8 cellular contexts compared by ENCODE assay signal in genomic region chr7:106358103-106358663, GRCh38.
DNase-seq lines count a peak whose midpoint lies in the region; ATAC-seq, FAIRE-seq and TF ChIP-seq lines count a peak whose summit lies in the region.

No MANE protein-coding gene starts in this region.

- H3K4me3 ChIP-seq in right lobe of liver (no peak overlapping the region), HepG2 (replicated peaks in 1 of 3; ENCODE audit: insufficient read depth in 1 of 3, low read depth in 2 of 3, low read length in 3 of 3) (no peak overlapping the region), colonic mucosa (no peak overlapping the region), aorta (ENCODE audit: low read length in 2 of 2) (no peak overlapping the region)

- WGBS in right lobe of liver (ENCODE audit: insufficient coverage, low coverage, low lambda C conversion rate, missing lambda C conversion rate), result 76% methylated on average over 2 of the region's 2 CpGs
- WGBS in HepG2 (ENCODE audit: low lambda C conversion rate), result 2% methylated on average over 2 of the region's 2 CpGs
- WGBS in aorta, 2 donors, result 21 to 53% methylated on average over 2 of the region's 2 CpGs

- POLR2A ChIA-PET in HepG2 (lab: Yijun Ruan, JAX), result no interaction called here

- no peak for DNase-seq in right lobe of liver
- DNase-seq in HepG2 (ENCODE audit: low spot score), result no peak
- DNase-seq in colonic mucosa, result no peak
- DNase-seq in aorta, result no peak
- no peak for DNase-seq in NCI-H2227 treated with DMSO at 0.1 percent for 48 hours (lab: John Stamatoyannopoulos, UW)
- no peak for DNase-seq in CD1c-positive myeloid dendritic cell (ENCODE audit: extremely low spot score)

- H3K9me3 ChIP-seq in right lobe of liver (no peaks in the 10 kb centered on the region), HepG2 (ENCODE audit: low read length) (no peaks in the 10 kb centered on the region), colonic mucosa (no peaks in the 10 kb centered on the region), aorta (ENCODE audit: control insufficient read depth, low read length) (no peaks in the 10 kb centered on the region)

- CTCF ChIA-PET in HepG2 (lab: Yijun Ruan, JAX; ENCODE audit: low intra/inter-chr PET ratio, low total read pairs), result no interaction called here

- no peak for TF ChIP-seq POLR2A in right lobe of liver (IDR thresholded peaks at IDR 0.05)
- no peak for TF ChIP-seq POLR2A in HepG2 (IDR thresholded peaks at IDR 0.05; ENCODE audit: insufficient read depth in 1 of 2, low read depth in 2 of 2, low read length in 2 of 2)

- no peak overlapping the region for H3K4me2 ChIP-seq in HepG2 (ENCODE audit: low read depth, low read length)

- no peak for FAIRE-seq in HepG2 (lab: Jason Lieb, UNC)

- H3K9ac ChIP-seq in HepG2 (ENCODE audit: insufficient read depth, low read depth, low read length) (no peak overlapping the region), colonic mucosa (ENCODE audit: low read depth in 2 of 2, low read length in 2 of 2) (no peak overlapping the region)

- TF ChIP-seq CTCF in right lobe of liver (IDR thresholded peaks at IDR 0.05), result no peak
- no peak for TF ChIP-seq CTCF in HepG2 (CRISPR knock-in tag; IDR thresholded peaks at IDR 0.05)
- TF ChIP-seq CTCF in colonic mucosa (IDR thresholded peaks at IDR 0.05), result no peak

- BruUV-seq in HepG2 (replicated peaks; lab: Mats Ljungman, UMichigan), result no TSS peak

- H3K4me1 ChIP-seq in right lobe of liver, result no peaks in the 10 kb centered on the region
- H3K4me1 ChIP-seq in HepG2 (ENCODE audit: insufficient read depth, low read length), result no peaks in the 10 kb centered on the region
- no peaks in the 10 kb centered on the region for H3K4me1 ChIP-seq in colonic mucosa
- peaks cover 0 to 6% of the 10 kb centered on the region in 2 donors for H3K4me1 ChIP-seq in aorta (ENCODE audit: control insufficient read depth in 1 of 2, insufficient read depth in 2 of 2, low read length in 2 of 2)

- in situ Hi-C loops in HepG2 (cut with HindIII; ENCODE audit: extremely low pct_ligation_motif_present, low pct_unique_long_range_greater_than_20kb), result no loop called here

- no peaks in the 10 kb centered on the region for H4K20me1 ChIP-seq in HepG2 (ENCODE audit: insufficient read depth, low read length)

- peak; percentile 43 to 87 (median 64) for ATAC-seq in right lobe of liver
- no peak for ATAC-seq in HepG2
- peak; percentile 75 for ATAC-seq in HG03175 (IDR thresholded peaks at IDR 0.05; ENCODE audit: unreplicated experiment)
- ATAC-seq in aorta (ENCODE audit: low FRiP score), result peak; percentile 76
- no peak for ATAC-seq in HG03025 (IDR thresholded peaks at IDR 0.05; ENCODE audit: low FRiP score, unreplicated experiment)

- no peak for TF ChIP-seq RAD21 in HepG2 (CRISPR knock-in tag; IDR thresholded peaks at IDR 0.05)

- H3K27ac ChIP-seq in right lobe of liver, result peak overlapping the region in 1 of 3 donors; percentile 16
- H3K27ac ChIP-seq in HepG2 (ENCODE audit: extremely low read length, insufficient read depth, low read length), result no peak overlapping the region
- peak overlapping the region; percentile 53 for H3K27ac ChIP-seq in colonic mucosa
- no peak overlapping the region for H3K27ac ChIP-seq in aorta (ENCODE audit: low read depth in 1 of 2, low read length in 2 of 2)

- H3K27me3 ChIP-seq in right lobe of liver (no peaks in the 10 kb centered on the region), HepG2 (ENCODE audit: control insufficient read depth in 1 of 2, insufficient read depth in 2 of 2, low read length in 2 of 2) (no peaks in the 10 kb centered on the region), colonic mucosa (no peaks in the 10 kb centered on the region), aorta (ENCODE audit: control insufficient read depth in 1 of 2, insufficient read depth in 2 of 2, low read length in 1 of 2) (no peaks in the 10 kb centered on the region)

- TF ChIP-seq EP300 in HepG2 (IDR thresholded peaks at IDR 0.05; ENCODE audit: low read depth in 2 of 2, low read length in 2 of 2), result no peak
- TF ChIP-seq EP300 in HepG2 (CRISPR knock-in tag; IDR thresholded peaks at IDR 0.05; ENCODE audit: borderline replicate concordance), result no peak

- intact Hi-C loops in right lobe of liver (cut with DNase I), result no loop called here
- intact Hi-C loops in HepG2 (cut with micrococcal nuclease; ENCODE audit: unreplicated experiment), result no loop called here
- intact Hi-C loops in colonic mucosa (cut with DNase I), result no loop called here
- intact Hi-C loops in aorta (cut with DNase I), result no loop called here

- H2AFZ ChIP-seq in HepG2 (ENCODE audit: low read length), result no peak overlapping the region

- H3K79me2 ChIP-seq in HepG2 (ENCODE audit: insufficient read depth, low read length), result no peaks in the 10 kb centered on the region

- no peaks in the 10 kb centered on the region for H3K36me3 ChIP-seq in right lobe of liver
- no peaks in the 10 kb centered on the region for H3K36me3 ChIP-seq in HepG2 (replicated peaks in 1 of 2; ENCODE audit: control insufficient read depth in 1 of 2, insufficient read depth in 2 of 2, low read length in 2 of 2)
- H3K36me3 ChIP-seq in colonic mucosa, result no peaks in the 10 kb centered on the region
- no peaks in the 10 kb centered on the region for H3K36me3 ChIP-seq in aorta (ENCODE audit: control insufficient read depth in 1 of 2, insufficient read depth in 2 of 2, low read length in 1 of 2)

TF ChIP-seq in HepG2, 621 proteins besides CTCF, POLR2A, EP300 and RAD21:
- TF ChIP-seq MIER2 (CRISPR knock-in tag; IDR thresholded peaks at IDR 0.05) (no peak), ZNF768 (CRISPR knock-in tag; IDR thresholded peaks at IDR 0.05) (no peak), SIX1 (CRISPR knock-in tag; IDR thresholded peaks at IDR 0.05; ENCODE audit: borderline replicate concordance) (no peak), MAFG (CRISPR knock-in tag; IDR thresholded peaks at IDR 0.05) (no peak), SMARCE1 (IDR thresholded peaks at IDR 0.05; ENCODE audit: borderline replicate concordance) (no peak), SP4 (CRISPR knock-in tag; IDR thresholded peaks at IDR 0.05) (no peak), ZFP62 (CRISPR knock-in tag; IDR thresholded peaks at IDR 0.05) (no peak), ATF2 (CRISPR knock-in tag; IDR thresholded peaks at IDR 0.05) (no peak), SNAPC2 (CRISPR knock-in tag; IDR thresholded peaks at IDR 0.05) (no peak)
- TF ChIP-seq, protein P1, sequence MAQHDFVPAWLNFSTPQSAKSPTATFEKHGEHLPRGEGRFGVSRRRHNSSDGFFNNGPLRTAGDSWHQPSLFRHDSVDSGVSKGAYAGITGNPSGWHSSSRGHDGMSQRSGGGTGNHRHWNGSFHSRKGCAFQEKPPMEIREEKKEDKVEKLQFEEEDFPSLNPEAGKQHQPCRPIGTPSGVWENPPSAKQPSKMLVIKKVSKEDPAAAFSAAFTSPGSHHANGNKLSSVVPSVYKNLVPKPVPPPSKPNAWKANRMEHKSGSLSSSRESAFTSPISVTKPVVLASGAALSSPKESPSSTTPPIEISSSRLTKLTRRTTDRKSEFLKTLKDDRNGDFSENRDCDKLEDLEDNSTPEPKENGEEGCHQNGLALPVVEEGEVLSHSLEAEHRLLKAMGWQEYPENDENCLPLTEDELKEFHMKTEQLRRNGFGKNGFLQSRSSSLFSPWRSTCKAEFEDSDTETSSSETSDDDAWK (CRISPR knock-in tag; IDR thresholded peaks at IDR 0.05), result no peak

Comparison
In these comparisons a context has a peak if more than half of its experiments do, and no peak if none do; other contexts are left out.
1. ATAC-seq: peak in right lobe of liver (4 of 4), HG03175 (single experiment) and aorta (single experiment); none in HepG2 (single experiment) and HG03025 (single experiment).